In genomic region chr11:117998664-117999353, GRCh38 we compare ENCODE assay signal across 19 cellular contexts. TPM values are rescaled to one million over a fixed set of nuclear protein-coding genes. Genes with fewer than 3 reads are reported as not detected.
A peak's percentile ranks its signal among the peaks of the same experiment; 100 is the strongest.
DNase-seq lines count a peak whose midpoint lies in the region; ATAC-seq and TF ChIP-seq lines count a peak whose summit lies in the region.
"Had no signal": no experiment of that assay in that cellular context is flagged by ENCODE, and none has a peak within 500 bp of the region (broad histone marks: within the 10 kb centered on the region; RNA-seq: fewer than 3 reads in every experiment).

No MANE protein-coding gene starts in this region.

- TF ChIP-seq CTCF in A673 (conservative IDR thresholded peaks at IDR 0.05; ENCODE audit: low read depth, low read length) = no peak

- no peaks in the 10 kb centered on the region for H3K27me3 Mint-ChIP-seq in CD8-positive, alpha-beta memory T cell
- no peaks in the 10 kb centered on the region for H3K27me3 Mint-ChIP-seq in activated T-helper 17 cell treated with anti-CD3 and anti-CD28 coated beads, Interleukin-2, amount 50 U/mL, for 72 hours
- no peaks in the 10 kb centered on the region for H3K27me3 Mint-ChIP-seq in naive thymus-derived CD8-positive, alpha-beta T cell

- POLR2A ChIA-PET in CD8-positive, alpha-beta memory T cell (lab: Charles Lee) = interaction anchor here (0.7 to 14.4 kb wide), 9 partner anchors 8 to 854 kb away, joined by 3 to 158 read pairs (median 6); partner anchors contain the start of genes IL10RA and PAFAH1B2
- POLR2A ChIA-PET in naive thymus-derived CD8-positive, alpha-beta T cell (lab: Charles Lee) = interaction anchor here (2.3 to 32.2 kb wide), 6 partner anchors 4 to 49 kb away, joined by 6 to 721 read pairs (median 470); partner anchors contain the start of gene IL10RA
- POLR2A ChIA-PET in A673 (lab: Charles Lee; ENCODE audit: low non-redundant PET) = no interaction called here

- peak overlapping the region; percentile 63 to 100 (median 87) for H3K27ac Mint-ChIP-seq in CD8-positive, alpha-beta memory T cell
- H3K27ac Mint-ChIP-seq in activated T-helper 17 cell treated with anti-CD3 and anti-CD28 coated beads, Interleukin-2, amount 50 U/mL, for 72 hours = peak overlapping the region; percentile 78
- H3K27ac Mint-ChIP-seq in naive thymus-derived CD8-positive, alpha-beta T cell = peak overlapping the region; percentile 23 to 95 (median 90)

- no peaks in the 10 kb centered on the region for H3K9me3 ChIP-seq in CD8-positive, alpha-beta memory T cell (ENCODE audit: low read length)
- H3K9me3 ChIP-seq in A673 (ENCODE audit: low read depth, low read length, poor library complexity, severe bottlenecking) = no peaks in the 10 kb centered on the region
- H3K9me3 ChIP-seq: Peyer's patch, transverse colon had no signal

- H3K4me3 ChIP-seq in CD8-positive, alpha-beta memory T cell (ENCODE audit: low read length) = no peak overlapping the region
- no peak overlapping the region for H3K4me3 ChIP-seq in A673 (ENCODE audit: low read depth, low read length, poor library complexity, severe bottlenecking)
- H3K4me3 ChIP-seq: BLaER1 treated with 17β-estradiol and CSF1 and Interleukin-3, amounts not matched to agents 10 nM and 100 nM; Peyer's patch; transverse colon had no signal

- peaks cover 39 to 77% (median 41%) of the 10 kb centered on the region in 3 donors for H3K36me3 Mint-ChIP-seq in CD8-positive, alpha-beta memory T cell
- H3K36me3 Mint-ChIP-seq in activated T-helper 17 cell treated with anti-CD3 and anti-CD28 coated beads, Interleukin-2, amount 50 U/mL, for 72 hours (ENCODE audit: low read depth) = peaks cover 80% of the 10 kb centered on the region
- peaks cover 9 to 63% (median 36%) of the 10 kb centered on the region in 3 donors for H3K36me3 Mint-ChIP-seq in naive thymus-derived CD8-positive, alpha-beta T cell

- no peak for DNase-seq in CD8-positive, alpha-beta memory T cell
- DNase-seq in naive thymus-derived CD8-positive, alpha-beta T cell = no peak
- DNase-seq in A673 (ENCODE audit: low spot score) = no peak
- no peak for DNase-seq in activated effector memory CD4-positive, alpha-beta T cell treated with Interleukin-2 at 50 U/mL for 16 hours
- DNase-seq: aorta; DMS79 treated with DMSO at 0.1 percent for 48 hours; foreskin keratinocyte; NCI-H1105 treated with DMSO at 0.1 percent for 48 hours; NCI-H2171 treated with DMSO at 0.1 percent for 48 hours; NCI-H82; Peyer's patch; stimulated activated CD4-positive, alpha-beta T cell treated with anti-CD3 and anti-CD28 coated beads, Interleukin-4, amount 100 ng/mL, for 1 hour; transverse colon had no signal

- no peaks in the 10 kb centered on the region for H3K27me3 ChIP-seq in CD8-positive, alpha-beta memory T cell (ENCODE audit: insufficient read depth, low read length, poor library complexity, severe bottlenecking)
- no peaks in the 10 kb centered on the region for H3K27me3 ChIP-seq in A673 (replicated peaks; ENCODE audit: insufficient read depth, low read depth, low read length, poor library complexity)
- H3K27me3 ChIP-seq: BLaER1 treated with 17β-estradiol and CSF1 and Interleukin-3, amounts not matched to agents 10 nM and 100 nM; Peyer's patch; transverse colon had no signal

- H3K36me3 ChIP-seq in CD8-positive, alpha-beta memory T cell (ENCODE audit: insufficient read depth, low read length) = peaks cover 59% of the 10 kb centered on the region
- H3K36me3 ChIP-seq in A673 (ENCODE audit: insufficient read depth, low read length, poor library complexity, severe bottlenecking) = no peaks in the 10 kb centered on the region
- H3K36me3 ChIP-seq: transverse colon had no signal

- H3K4me1 ChIP-seq in CD8-positive, alpha-beta memory T cell (ENCODE audit: insufficient read depth, low read length) = peaks cover 88% of the 10 kb centered on the region
- H3K4me1 ChIP-seq in A673 (ENCODE audit: insufficient read depth, low read length, poor library complexity, severe bottlenecking) = peaks cover 12% of the 10 kb centered on the region
- H3K4me1 ChIP-seq: foreskin keratinocyte, parathyroid adenoma had no signal

- no peak overlapping the region for H3K27ac ChIP-seq in CD8-positive, alpha-beta memory T cell (ENCODE audit: low read depth, low read length)
- H3K27ac ChIP-seq in A673 (ENCODE audit: low read depth, low read length, poor library complexity, severe bottlenecking) = no peak overlapping the region
- H3K27ac ChIP-seq: foreskin keratinocyte, parathyroid adenoma, VCaP had no signal

- peaks cover 89 to 100% (median 95%) of the 10 kb centered on the region in 3 donors for H3K4me1 Mint-ChIP-seq in CD8-positive, alpha-beta memory T cell
- peaks cover 54% of the 10 kb centered on the region for H3K4me1 Mint-ChIP-seq in activated T-helper 17 cell treated with anti-CD3 and anti-CD28 coated beads, Interleukin-2, amount 50 U/mL, for 72 hours
- H3K4me1 Mint-ChIP-seq in naive thymus-derived CD8-positive, alpha-beta T cell = peaks cover 51 to 94% (median 86%) of the 10 kb centered on the region in 4 donors

- no TSS peak for BruUV-seq in A673 (replicated peaks; lab: Mats Ljungman, UMichigan)

- CTCF ChIA-PET in CD8-positive, alpha-beta memory T cell (lab: Charles Lee) = interaction anchor here (1.2 to 20.0 kb wide), 6 partner anchors 10 to 325 kb away, joined by 3 to 296 read pairs (median 40); partner anchors contain the start of gene IL10RA
- CTCF ChIA-PET in A673 (lab: Charles Lee) = no interaction called here

- peaks cover 0 to 2% (median 0%) of the 10 kb centered on the region in 5 donors for H3K9me3 Mint-ChIP-seq in CD8-positive, alpha-beta memory T cell
- no peaks in the 10 kb centered on the region for H3K9me3 Mint-ChIP-seq in activated T-helper 17 cell treated with anti-CD3 and anti-CD28 coated beads, Interleukin-2, amount 50 U/mL, for 72 hours
- H3K9me3 Mint-ChIP-seq in naive thymus-derived CD8-positive, alpha-beta T cell = peaks cover 0 to 4% (median 0%) of the 10 kb centered on the region in 9 donors

- ATAC-seq in HG02852 (IDR thresholded peaks at IDR 0.05; ENCODE audit: unreplicated experiment) (peak; percentile 2), GM21381 (IDR thresholded peaks at IDR 0.05; ENCODE audit: unreplicated experiment) (no peak)
- no peak for ATAC-seq in activated T-helper 17 cell treated with anti-CD3 and anti-CD28 coated beads, Interleukin-2, amount 50 U/mL, for 72 hours (replicated peaks)
- no peak for ATAC-seq in naive thymus-derived CD8-positive, alpha-beta T cell
- ATAC-seq: foreskin keratinocyte had no signal

- H3K4me3 Mint-ChIP-seq in CD8-positive, alpha-beta memory T cell = peak overlapping the region in 5 of 7 donors; percentile 15 to 71 (median 26)
- peak overlapping the region; percentile 54 for H3K4me3 Mint-ChIP-seq in activated T-helper 17 cell treated with anti-CD3 and anti-CD28 coated beads, Interleukin-2, amount 50 U/mL, for 72 hours
- H3K4me3 Mint-ChIP-seq in naive thymus-derived CD8-positive, alpha-beta T cell = peak overlapping the region in 3 of 10 donors; percentile 33 to 35 (median 35)

- intact Hi-C loops in A673 (cut with micrococcal nuclease; ENCODE audit: unreplicated experiment) = no loop called here

RNA-seq across cellular contexts. Expression of gene IL10RA, which starts 12.6 kb away (rescaled TPM):
- total RNA-seq in CD8-positive, alpha-beta memory T cell = 100 to 1,000 TPM; 120 to 122 TPM
- 659 TPM for polyA plus RNA-seq in CD8-positive, alpha-beta memory T cell
- total RNA-seq in activated T-helper 17 cell treated with anti-CD3 and anti-CD28 coated beads, Interleukin-2, amount 50 U/mL, for 72 hours = 100 to 1,000 TPM in 1 of 2 donors, 10 to 100 TPM in 1; 63.0 to 108 TPM
- total RNA-seq in naive thymus-derived CD8-positive, alpha-beta T cell = 100 to 1,000 TPM; 205 to 217 TPM
- 100 to 1,000 TPM in 2 of 3 donors, 10 to 100 TPM in 1; 99.2 to 185 (median 147) TPM for polyA plus RNA-seq in naive thymus-derived CD8-positive, alpha-beta T cell
- not detected in 2 replicates for total RNA-seq in A673 (2021)
- polyA plus RNA-seq: foreskin keratinocyte had no signal

Comparison
In these comparisons a context has a peak if more than half of its experiments do, and no peak if none do; other contexts are left out.
1. RNA of gene IL10RA, which starts 12.6 kb away (total RNA-seq): 205 to 217 TPM in naive thymus-derived CD8-positive, alpha-beta T cell, 120 to 122 TPM in CD8-positive, alpha-beta memory T cell and 63.0 to 108 TPM in activated T-helper 17 cell treated with anti-CD3 and anti-CD28 coated beads, Interleukin-2, amount 50 U/mL, for 72 hours; not detected in A673; every median in the first group is over 10 times any median in the second.
2. Peak in every context shown above with its lines, with median percentiles within 50 percentile points of each other: H3K27ac Mint-ChIP-seq.